ENCODE assay signal across 10 cellular contexts in the genomic region with DNA sequence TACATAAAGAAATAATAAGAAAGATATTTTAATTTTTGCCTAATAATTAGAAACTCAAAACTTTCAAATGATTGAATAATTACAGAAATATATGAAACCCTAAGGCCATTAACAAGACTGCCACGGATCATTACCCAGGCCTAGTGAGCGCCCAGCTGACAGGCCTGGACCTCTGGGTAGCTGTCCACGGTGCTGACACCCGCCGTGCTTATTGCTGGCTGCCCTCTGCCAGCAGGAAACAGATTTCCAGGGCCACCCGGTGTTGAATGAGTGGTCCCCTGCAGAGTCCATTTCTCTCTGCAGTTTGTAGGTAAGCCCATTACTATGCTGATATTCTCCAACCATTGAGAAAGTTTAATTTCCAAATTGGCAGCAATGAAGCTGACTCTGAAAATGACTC.
DNase-seq lines count a peak whose midpoint lies in the region; ATAC-seq and TF ChIP-seq lines count a peak whose summit lies in the region.
"Had no signal": no experiment of that assay in that cellular context is flagged by ENCODE, and none has a peak within 500 bp of the region (broad histone marks: within the 10 kb centered on the region; RNA-seq: fewer than 3 reads in every experiment).

No MANE protein-coding gene starts in this region.

- no peaks in the 10 kb centered on the region for H3K36me3 ChIP-seq in RWPE2 (ENCODE audit: low read depth)
- no peaks in the 10 kb centered on the region for H3K36me3 ChIP-seq in suprapubic skin

- no peak overlapping the region for H3K4me3 ChIP-seq in RWPE2 (ENCODE audit: severe bottlenecking)
- H3K4me3 ChIP-seq in suprapubic skin: no peak overlapping the region

- H3K27ac Mint-ChIP-seq in stimulated activated effector memory CD8-positive, alpha-beta T cell treated with anti-CD3 and anti-CD28 coated beads, Interleukin-12 subunit alpha, Interleukin-12 subunit beta, amount 100 ng/mL, for 72 hours: no peak overlapping the region
- H3K27ac Mint-ChIP-seq: natural killer cell treated with Interleukin-12 subunit alpha and Interleukin-12 subunit beta and Interleukin-15 and Interleukin-18, amount 100 ng/mL, for 72 hours had no signal

- H3K4me3 Mint-ChIP-seq in stimulated activated effector memory CD8-positive, alpha-beta T cell treated with anti-CD3 and anti-CD28 coated beads, Interleukin-12 subunit alpha, Interleukin-12 subunit beta, amount 100 ng/mL, for 72 hours: no peak overlapping the region
- H3K4me3 Mint-ChIP-seq: natural killer cell treated with Interleukin-12 subunit alpha and Interleukin-12 subunit beta and Interleukin-15 and Interleukin-18, amount 100 ng/mL, for 72 hours had no signal

- TF ChIP-seq CTCF in RWPE2 (IDR thresholded peaks at IDR 0.05; ENCODE audit: poor library complexity, severe bottlenecking) (no peak), suprapubic skin (IDR thresholded peaks at IDR 0.05) (no peak)

- ATAC-seq in RWPE2 (ENCODE audit: low read depth) (peak; percentile 58; the same call in 1 of the 3 replicates), left ventricle myocardium superior (no peak), HG02970 (IDR thresholded peaks at IDR 0.05; ENCODE audit: low FRiP score, unreplicated experiment) (no peak), GM18858 (IDR thresholded peaks at IDR 0.05; ENCODE audit: unreplicated experiment) (no peak)
- ATAC-seq in stimulated activated effector memory CD8-positive, alpha-beta T cell treated with anti-CD3 and anti-CD28 coated beads, Interleukin-12 subunit alpha, Interleukin-12 subunit beta, amount 100 ng/mL, for 72 hours: no peak
- ATAC-seq: natural killer cell treated with Interleukin-12 subunit alpha and Interleukin-12 subunit beta and Interleukin-15 and Interleukin-18, amount 100 ng/mL, for 72 hours had no signal

- intact Hi-C loops in left ventricle myocardium superior (cut with micrococcal nuclease): no loop called here

- TF ChIP-seq POLR2A in suprapubic skin (IDR thresholded peaks at IDR 0.05): no peak

- H3K27me3 ChIP-seq in RWPE2 (ENCODE audit: insufficient read depth, poor library complexity, severe bottlenecking): no peaks in the 10 kb centered on the region
- peaks cover 3% of the 10 kb centered on the region for H3K27me3 ChIP-seq in suprapubic skin

- no peak overlapping the region for H3K27ac ChIP-seq in RWPE2 (ENCODE audit: poor library complexity, severe bottlenecking)
- H3K27ac ChIP-seq in suprapubic skin: no peak overlapping the region

- no peak for TF ChIP-seq EP300 in suprapubic skin (IDR thresholded peaks at IDR 0.05)

- no peaks in the 10 kb centered on the region for H3K9me3 ChIP-seq in RWPE2 (ENCODE audit: severe bottlenecking)
- H3K9me3 ChIP-seq in suprapubic skin: no peaks in the 10 kb centered on the region

- WGBS in suprapubic skin: 5% methylated on average over 6 of the region's 6 CpGs

- H3K4me1 Mint-ChIP-seq in stimulated activated effector memory CD8-positive, alpha-beta T cell treated with anti-CD3 and anti-CD28 coated beads, Interleukin-12 subunit alpha, Interleukin-12 subunit beta, amount 100 ng/mL, for 72 hours: no peaks in the 10 kb centered on the region

- H3K9me3 Mint-ChIP-seq in stimulated activated effector memory CD8-positive, alpha-beta T cell treated with anti-CD3 and anti-CD28 coated beads, Interleukin-12 subunit alpha, Interleukin-12 subunit beta, amount 100 ng/mL, for 72 hours: no peaks in the 10 kb centered on the region
- H3K9me3 Mint-ChIP-seq: natural killer cell treated with Interleukin-12 subunit alpha and Interleukin-12 subunit beta and Interleukin-15 and Interleukin-18, amount 100 ng/mL, for 72 hours had no signal

- H3K4me1 ChIP-seq in RWPE2 (ENCODE audit: insufficient read depth, poor library complexity, severe bottlenecking) (no peaks in the 10 kb centered on the region), suprapubic skin (no peaks in the 10 kb centered on the region)

- DNase-seq in stimulated activated CD4-positive, alpha-beta T cell treated with anti-CD3 and anti-CD28 coated beads, Interleukin-4, amount 100 ng/mL, for 1 hour: peak; percentile 3
- no peak for DNase-seq in stimulated activated CD4-positive, alpha-beta T cell treated with anti-CD3 and anti-CD28 coated beads, Interleukin-12 subunit alpha, Interleukin-12 subunit beta, amount 100 ng/mL, for 4 hours
- DNase-seq in RWPE2 (ENCODE audit: low spot score): no peak
- DNase-seq in left ventricle myocardium superior: peak; percentile 50
- no peak for DNase-seq in suprapubic skin (ENCODE audit: low spot score in 2 of 2)
- DNase-seq in stimulated activated effector memory CD8-positive, alpha-beta T cell treated with anti-CD3 and anti-CD28 coated beads, Interleukin-12 subunit alpha, Interleukin-12 subunit beta, amount 100 ng/mL, for 72 hours (ENCODE audit: low spot score in 2 of 2): no peak
- DNase-seq: T-helper 1 cell had no signal

- H3K36me3 Mint-ChIP-seq in stimulated activated effector memory CD8-positive, alpha-beta T cell treated with anti-CD3 and anti-CD28 coated beads, Interleukin-12 subunit alpha, Interleukin-12 subunit beta, amount 100 ng/mL, for 72 hours: no peaks in the 10 kb centered on the region
- H3K36me3 Mint-ChIP-seq: natural killer cell treated with Interleukin-12 subunit alpha and Interleukin-12 subunit beta and Interleukin-15 and Interleukin-18, amount 100 ng/mL, for 72 hours had no signal

Comparison
In these comparisons a context has a peak if more than half of its experiments do, and no peak if none do; other contexts are left out.
1. DNase-seq: peak in stimulated activated CD4-positive, alpha-beta T cell treated with anti-CD3 and anti-CD28 coated beads, Interleukin-4, amount 100 ng/mL, for 1 hour (single experiment) and left ventricle myocardium superior (single experiment); none in stimulated activated CD4-positive, alpha-beta T cell treated with anti-CD3 and anti-CD28 coated beads, Interleukin-12 subunit alpha, Interleukin-12 subunit beta, amount 100 ng/mL, for 4 hours (single experiment), RWPE2 (single experiment), suprapubic skin (0 of 2) and stimulated activated effector memory CD8-positive, alpha-beta T cell treated with anti-CD3 and anti-CD28 coated beads, Interleukin-12 subunit alpha, Interleukin-12 subunit beta, amount 100 ng/mL, for 72 hours (0 of 2).